8 cellular contexts compared by ENCODE assay signal in the genomic region with DNA sequence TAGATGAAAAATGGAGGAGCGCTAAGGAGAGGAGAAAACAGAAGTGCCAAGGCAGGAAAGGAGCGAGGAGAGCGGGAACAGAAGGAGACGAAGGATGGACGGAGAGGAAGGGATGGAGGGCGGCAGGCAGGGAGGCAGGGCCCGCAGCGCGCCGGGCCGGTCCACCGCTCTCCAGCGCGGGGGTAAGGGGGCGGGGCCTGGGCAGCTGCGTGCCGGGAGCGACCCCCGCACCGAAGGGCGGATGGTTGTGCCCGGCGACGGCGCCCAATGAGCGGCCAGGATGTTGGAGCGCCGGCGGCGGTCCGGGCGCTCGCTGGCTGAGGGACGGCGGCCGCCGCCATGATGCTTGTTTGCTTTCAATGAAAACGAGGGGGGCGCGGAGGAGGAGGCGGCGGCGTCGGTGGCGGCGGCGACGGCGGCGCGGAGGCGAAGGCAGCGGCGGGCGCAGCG. TPM values are rescaled to one million over a fixed set of nuclear protein-coding genes. Genes with fewer than 3 reads are reported as not detected.
DNase-seq lines count a peak whose midpoint lies in the region; ATAC-seq, FAIRE-seq and TF ChIP-seq lines count a peak whose summit lies in the region.

A gene (plus strand): TSS at position 320 of the 450 bp plus-strand sequence. CDS start 34,898 bp downstream, outside the sequence.

- H4K20me1 ChIP-seq in OCI-LY1 (ENCODE audit: insufficient read depth, low read length) (no peaks in the 10 kb centered on the region), endothelial cell of umbilical vein (replicated peaks; ENCODE audit: control insufficient read depth, extremely low read depth, insufficient read depth, low read length) (no peaks in the 10 kb centered on the region)

- dilution Hi-C loops in endothelial cell of umbilical vein (cut with MboI; ENCODE audit: extremely low pct_ligation_motif_present, low sequenced_read_pairs): no loop called here

- ATAC-seq in GM21526 (IDR thresholded peaks at IDR 0.05; ENCODE audit: low FRiP score, unreplicated experiment): peak; percentile 88

- no peaks in the 10 kb centered on the region for H3F3A ChIP-seq in OCI-LY1 (ENCODE audit: insufficient read depth, low read length)

- peak within 1 kb of the TSS; percentile 73 for H3K4me2 ChIP-seq in OCI-LY1 (ENCODE audit: low read length)
- H3K4me2 ChIP-seq in endothelial cell of umbilical vein (ENCODE audit: insufficient read depth, low read length): peak within 1 kb of the TSS; percentile 97

- H3K36me3 ChIP-seq in OCI-LY1 (ENCODE audit: insufficient read depth, low read length): peaks cover 27% of the 10 kb centered on the region
- no peaks in the 10 kb centered on the region for H3K36me3 ChIP-seq in endothelial cell of umbilical vein (ENCODE audit: control insufficient read depth in 2 of 2, extremely low read depth in 1 of 2, insufficient read depth in 2 of 2, low read length in 2 of 2)

- no TSS peak for BruUV-seq in endothelial cell of umbilical vein (replicated peaks; lab: Mats Ljungman, UMichigan)

- TF ChIP-seq CTCF in D721Med (IDR thresholded peaks at IDR 0.05; ENCODE audit: insufficient read depth, missing control alignments) (no peak), OCI-LY1 (IDR thresholded peaks at IDR 0.05; ENCODE audit: low read length) (no peak), endothelial cell of umbilical vein (IDR thresholded peaks at IDR 0.05; ENCODE audit: extremely low read depth in 1 of 2, insufficient read depth in 1 of 2, low read depth in 1 of 2, low read length in 2 of 2) (no peak)

- DNase-seq in D721Med (ENCODE audit: insufficient read length, low spot score): peak; percentile 90
- peak; percentile 91 for DNase-seq in HuH-7 (ENCODE audit: low spot score)
- DNase-seq in activated CD8-positive, alpha-beta memory T cell treated with anti-CD3 and anti-CD28 coated beads, Interleukin-2, amount 50 U/mL, for 48 hours: peak; percentile 97
- peak; percentile 93 for DNase-seq in endothelial cell of umbilical vein (ENCODE audit: low read depth, low spot score)
- DNase-seq in midbrain (lab: John Stamatoyannopoulos, UW): peak; percentile 96
- peak; percentile 90 to 91 for DNase-seq in stimulated activated CD8-positive, alpha-beta memory T cell treated with anti-CD3 and anti-CD28 coated beads, Interleukin-15, amount 100 ng/mL, for 48 hours (ENCODE audit: low read depth in 2 of 2)

- no peaks in the 10 kb centered on the region for H3K9me3 ChIP-seq in OCI-LY1 (ENCODE audit: low read length)
- H3K9me3 ChIP-seq in endothelial cell of umbilical vein (replicated peaks; ENCODE audit: control insufficient read depth, insufficient read depth, low read length): no peaks in the 10 kb centered on the region

- H3K79me2 ChIP-seq in OCI-LY1 (ENCODE audit: insufficient read depth, low read length): peaks cover 33% of the 10 kb centered on the region
- peaks cover 45% of the 10 kb centered on the region for H3K79me2 ChIP-seq in endothelial cell of umbilical vein (ENCODE audit: control insufficient read depth, insufficient read depth, low read length)

- H3K9me1 ChIP-seq in endothelial cell of umbilical vein (replicated peaks; ENCODE audit: control insufficient read depth, extremely low read depth, insufficient read depth, low read length): no peaks in the 10 kb centered on the region

- CTCF ChIA-PET in endothelial cell of umbilical vein (lab: Charles Lee): interaction anchor here (1.5 kb wide), 1 partner anchor 112 kb away, joined by 4 read pairs; no protein-coding TSS in a partner anchor

- peak within 1 kb of the TSS; percentile 46 for H3K27ac ChIP-seq in OCI-LY1 (ENCODE audit: low read depth, low read length, poor library complexity, severe bottlenecking)
- peak within 1 kb of the TSS; percentile 74 for H3K27ac ChIP-seq in endothelial cell of umbilical vein (ENCODE audit: insufficient read depth, low read depth, low read length)

- H2AFZ ChIP-seq in OCI-LY1 (ENCODE audit: low read length) (peak within 1 kb of the TSS; percentile 65; the same call in 1 of the 2 replicates), endothelial cell of umbilical vein (ENCODE audit: low read depth, low read length) (peak within 1 kb of the TSS; percentile 82)

- no peaks in the 10 kb centered on the region for H3K9me2 ChIP-seq in OCI-LY1 (ENCODE audit: low read depth, low read length)

- H3K4me3 ChIP-seq in OCI-LY1 (ENCODE audit: low read depth, low read length, poor library complexity, severe bottlenecking) (peak within 1 kb of the TSS; percentile 95), endothelial cell of umbilical vein (replicated peaks in 1 of 3; ENCODE audit: insufficient read depth in 1 of 3, low read depth in 1 of 3, low read length in 3 of 3) (peak within 1 kb of the TSS; percentile 86 to 90 (median 87))

- no peak for TF ChIP-seq POLR2A in endothelial cell of umbilical vein (IDR thresholded peaks at IDR 0.05; ENCODE audit: low read depth, low read length)

- no peaks in the 10 kb centered on the region for H3K27me3 ChIP-seq in OCI-LY1 (ENCODE audit: insufficient read depth, low read length)
- H3K27me3 ChIP-seq in endothelial cell of umbilical vein (ENCODE audit: control insufficient read depth in 2 of 2, insufficient read depth in 2 of 2, low read length in 2 of 2): no peaks in the 10 kb centered on the region

- FAIRE-seq in D721Med (lab: Jason Lieb, UNC): no peak
- FAIRE-seq in endothelial cell of umbilical vein (lab: Jason Lieb, UNC): peak; percentile 97

- peaks cover 26% of the 10 kb centered on the region for H3K4me1 ChIP-seq in OCI-LY1 (ENCODE audit: insufficient read depth, low read length, severe bottlenecking)
- peaks cover 7% of the 10 kb centered on the region for H3K4me1 ChIP-seq in endothelial cell of umbilical vein (ENCODE audit: control insufficient read depth, extremely low read depth, insufficient read depth, low read length)

- POLR2A ChIA-PET in endothelial cell of umbilical vein (lab: Charles Lee): interaction anchor here (1.3 kb wide), 1 partner anchor 51 kb away, joined by 3 read pairs; no protein-coding TSS in a partner anchor

- H3K9ac ChIP-seq in OCI-LY1 (ENCODE audit: low read length): peak within 1 kb of the TSS; percentile 98
- peak within 1 kb of the TSS; percentile 85 for H3K9ac ChIP-seq in endothelial cell of umbilical vein (replicated peaks; ENCODE audit: extremely low read depth, insufficient read depth, low read length)

- intact Hi-C loops in endothelial cell of umbilical vein (cut with micrococcal nuclease): loop anchor here (2.0 to 10.0 kb wide), 7 partner anchors 113 to 691 kb away; a partner anchor contains a TSS

TF ChIP-seq in endothelial cell of umbilical vein, 7 proteins besides CTCF, POLR2A, EP300 and RAD21:
- TF ChIP-seq POLR2AphosphoS5 (IDR thresholded peaks at IDR 0.05; ENCODE audit: insufficient read depth, low read depth, low read length) (peak; percentile 99), JUN (IDR thresholded peaks at IDR 0.05; ENCODE audit: borderline replicate concordance, insufficient read depth, insufficient read length, low read depth) (no peak), MYC (IDR thresholded peaks at IDR 0.05; ENCODE audit: low read depth, low read length) (no peak), EZH2 (IDR thresholded peaks at IDR 0.05; ENCODE audit: borderline replicate concordance, low read depth, low read length, severe bottlenecking) (no peak), GATA2 (IDR thresholded peaks at IDR 0.05; ENCODE audit: insufficient read depth, insufficient read length, low read depth, low read length) (no peak)
- TF ChIP-seq, protein P1, sequence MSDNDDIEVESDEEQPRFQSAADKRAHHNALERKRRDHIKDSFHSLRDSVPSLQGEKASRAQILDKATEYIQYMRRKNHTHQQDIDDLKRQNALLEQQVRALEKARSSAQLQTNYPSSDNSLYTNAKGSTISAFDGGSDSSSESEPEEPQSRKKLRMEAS (IDR thresholded peaks at IDR 0.05; ENCODE audit: insufficient read depth, insufficient read length): peak; percentile 42

RNA-seq across cellular contexts. Expression of the gene that starts here (rescaled TPM):
- 33.8 and 35.5 TPM in 2 replicates for total RNA-seq in endothelial cell of umbilical vein
- 6.2 and 9.2 TPM in 2 replicates for polyA plus RNA-seq in endothelial cell of umbilical vein
- 11.0 and 11.1 TPM in 2 replicates for polyA plus RNA-seq in endothelial cell of umbilical vein (2011; cell fraction: cytosol; rRNA removed)
- polyA plus RNA-seq in endothelial cell of umbilical vein (2011; cell fraction: nucleus; rRNA removed): 13.4 and 17.1 TPM in 2 replicates
- polyA plus RNA-seq in endothelial cell of umbilical vein (2012): 10.4 and 22.3 TPM in 2 replicates
- 16.0 and 23.5 TPM in 2 replicates for polyA minus RNA-seq in endothelial cell of umbilical vein
- polyA minus RNA-seq in endothelial cell of umbilical vein (2011; cell fraction: cytosol; rRNA and poly(A)+ RNA removed): 20.5 TPM
- polyA minus RNA-seq in endothelial cell of umbilical vein (2011; cell fraction: nucleus; rRNA and poly(A)+ RNA removed): 14.2 and 23.5 TPM in 2 replicates

Comparison
In these comparisons a context has a peak if more than half of its experiments do, and no peak if none do; other contexts are left out.
1. Peak in every context shown above with its lines: DNase-seq, ATAC-seq, H3K4me3 ChIP-seq and H3K27ac ChIP-seq.